8 cellular contexts compared by ENCODE assay signal in genomic region chr7:105011771-105012502, GRCh38. TPM values are rescaled to one million over a fixed set of nuclear protein-coding genes. Genes with fewer than 3 reads are reported as not detected.
DNase-seq lines count a peak whose midpoint lies in the region; ATAC-seq and TF ChIP-seq lines count a peak whose summit lies in the region.

No MANE protein-coding gene starts in this region.

- H3K27me3 ChIP-seq in endodermal cell (ENCODE audit: control insufficient read depth, insufficient read depth, low read length, poor library complexity, severe bottlenecking) (no peaks in the 10 kb centered on the region), neural progenitor cell (no peaks in the 10 kb centered on the region)

- no peak overlapping the region for H2AFZ ChIP-seq in neural progenitor cell (replicated peaks)

- no peak for TF ChIP-seq CTCF in HFFc6 (IDR thresholded peaks at IDR 0.05)
- no peak for TF ChIP-seq CTCF in endodermal cell (conservative IDR thresholded peaks at IDR 0.05)
- TF ChIP-seq CTCF in neural progenitor cell (IDR thresholded peaks at IDR 0.05): no peak

- H3F3A ChIP-seq in neural progenitor cell (ENCODE audit: low read depth): peaks cover 27% of the 10 kb centered on the region

- peaks cover 12% of the 10 kb centered on the region for H4K20me1 ChIP-seq in neural progenitor cell (ENCODE audit: low read depth)

- 1 to 4% methylated on average over 5 to 23 of the region's 23 CpGs for whole genome bisulfite sequencing in endodermal cell (ENCODE audit: insufficient coverage in 1 of 2, insufficient read length in 1 of 2), 2 experiments

- H3K4me1 ChIP-seq in endodermal cell (ENCODE audit: control insufficient read depth, insufficient read depth, low read length): no peaks in the 10 kb centered on the region
- peaks cover 17% of the 10 kb centered on the region for H3K4me1 ChIP-seq in neural progenitor cell

- ATAC-seq in HG02938 (IDR thresholded peaks at IDR 0.05; ENCODE audit: unreplicated experiment) (no peak), HG02588 (IDR thresholded peaks at IDR 0.05; ENCODE audit: unreplicated experiment) (no peak)

- H3K4me3 ChIP-seq in endodermal cell (ENCODE audit: low read length) (peak overlapping the region; percentile 99), neural progenitor cell (peak overlapping the region; percentile 73)

- peaks cover 55% of the 10 kb centered on the region for H3K36me3 Mint-ChIP-seq in HFFc6 (ENCODE audit: low read depth)
- H3K36me3 Mint-ChIP-seq in endodermal cell (ENCODE audit: low read depth): peaks cover 29% of the 10 kb centered on the region
- H3K36me3 Mint-ChIP-seq in neural progenitor cell: peaks cover 37% of the 10 kb centered on the region

- peaks cover 48% of the 10 kb centered on the region for H3K4me1 Mint-ChIP-seq in HFFc6 (ENCODE audit: low read depth)
- peaks cover 19% of the 10 kb centered on the region for H3K4me1 Mint-ChIP-seq in endodermal cell
- H3K4me1 Mint-ChIP-seq in neural progenitor cell: peaks cover 29% of the 10 kb centered on the region

- H3K27me3 Mint-ChIP-seq in HFFc6 (ENCODE audit: insufficient read depth) (peaks cover 17% of the 10 kb centered on the region), endodermal cell (ENCODE audit: insufficient read depth) (peaks cover 2% of the 10 kb centered on the region), neural progenitor cell (ENCODE audit: insufficient read depth, low read depth) (peaks cover 19% of the 10 kb centered on the region)

- H3K27ac Mint-ChIP-seq in HFFc6 (peak overlapping the region; percentile 100), endodermal cell (peak overlapping the region; percentile 100), neural progenitor cell (peak overlapping the region; percentile 100)

- H3K36me3 ChIP-seq in endodermal cell (ENCODE audit: control insufficient read depth, insufficient read depth, low read length) (peaks cover 25% of the 10 kb centered on the region), neural progenitor cell (no peaks in the 10 kb centered on the region)

- peak overlapping the region; percentile 96 for H3K4me2 ChIP-seq in neural progenitor cell

- H3K9me3 ChIP-seq in endodermal cell (ENCODE audit: control insufficient read depth, low read length) (no peaks in the 10 kb centered on the region), neural progenitor cell (ENCODE audit: low read depth) (no peaks in the 10 kb centered on the region)

- DNase-seq in HFFc6 (no peak), endodermal cell (no peak), neural progenitor cell (ENCODE audit: low spot score) (no peak), Ammon's horn (ENCODE audit: low spot score) (no peak), hepatic stellate cell (ENCODE audit: low spot score) (no peak)
- DNase-seq in activated CD4-positive, alpha-beta T cell treated with anti-CD3 and anti-CD28 coated beads for 24 hours (ENCODE audit: low read depth in 2 of 2): peak; percentile 15 to 25

- peaks cover 8% of the 10 kb centered on the region for H3K9me3 Mint-ChIP-seq in HFFc6
- H3K9me3 Mint-ChIP-seq in endodermal cell: no peaks in the 10 kb centered on the region
- peaks cover 4% of the 10 kb centered on the region for H3K9me3 Mint-ChIP-seq in neural progenitor cell

- H3K27ac ChIP-seq in endodermal cell (ENCODE audit: low read depth, low read length) (peak overlapping the region; percentile 100), neural progenitor cell (peak overlapping the region; percentile 100)

- H3K79me2 ChIP-seq in neural progenitor cell (ENCODE audit: low read depth): peaks cover 29% of the 10 kb centered on the region

- H3K9ac ChIP-seq in endodermal cell (ENCODE audit: extremely low read depth, low read length, poor library complexity, severe bottlenecking) (peak overlapping the region; percentile 100), neural progenitor cell (peak overlapping the region; percentile 100)

- H3K4me3 Mint-ChIP-seq in HFFc6: peak overlapping the region; percentile 100
- H3K4me3 Mint-ChIP-seq in endodermal cell: peak overlapping the region; percentile 100
- peak overlapping the region; percentile 100 for H3K4me3 Mint-ChIP-seq in neural progenitor cell

RNA-seq across cellular contexts. Expression of gene KMT2E, which starts 2.1 kb away (rescaled TPM):
- total RNA-seq in HFFc6 (2021; fragmentation: NEBNext Ultra II Directional; extraction: Animal tissue kit (Norgen Biotek cat#: 25700)): 10 to 100 TPM; 39.7 to 53.4 (median 50.1) TPM
- total RNA-seq in endodermal cell (10 to 100 TPM; 65.7 to 70.4 TPM), neural progenitor cell (ENCODE audit: low replicate concordance) (87.7 and 124 TPM in 2 replicates)
- 73.3 TPM for polyA plus RNA-seq in endodermal cell (2013, experiment 1 of 2)
- 71.3 TPM for polyA plus RNA-seq in endodermal cell (2013, experiment 2 of 2)

Comparison
In these comparisons a context has a peak if more than half of its experiments do, and no peak if none do; other contexts are left out.
1. DNase-seq: peak in activated CD4-positive, alpha-beta T cell treated with anti-CD3 and anti-CD28 coated beads for 24 hours (2 of 2); none in HFFc6 (single experiment), endodermal cell (single experiment), neural progenitor cell (single experiment), Ammon's horn (single experiment) and hepatic stellate cell (single experiment).
2. Peak in every context shown above with its lines, with median percentiles within 50 percentile points of each other: H3K27ac Mint-ChIP-seq and H3K4me3 Mint-ChIP-seq.